In genomic region chr5:87151547-87151946, GRCh38 we compare ENCODE assay signal across 10 cellular contexts.
DNase-seq lines count a peak whose midpoint lies in the region; ATAC-seq, FAIRE-seq and TF ChIP-seq lines count a peak whose summit lies in the region.
"Had no signal": no experiment of that assay in that cellular context is flagged by ENCODE, and none has a peak within 500 bp of the region (broad histone marks: within the 10 kb centered on the region; RNA-seq: fewer than 3 reads in every experiment).

No MANE protein-coding gene starts in this region.

- H3K79me2 ChIP-seq in astrocyte (ENCODE audit: insufficient read depth, low read length): no peaks in the 10 kb centered on the region

- peak overlapping the region; percentile 50 for H3K4me2 ChIP-seq in astrocyte (ENCODE audit: low read length)

- no peak for TF ChIP-seq CTCF in astrocyte (IDR thresholded peaks at IDR 0.05; ENCODE audit: insufficient read depth, low read depth, low read length)

- no peaks in the 10 kb centered on the region for H4K20me1 ChIP-seq in astrocyte (ENCODE audit: insufficient read depth, low read length)

- CTCF ChIA-PET in naive thymus-derived CD4-positive, alpha-beta T cell (lab: Charles Lee): no interaction called here

- H3K4me1 Mint-ChIP-seq in astrocyte (ENCODE audit: low read depth, unreplicated experiment): peaks cover 43% of the 10 kb centered on the region
- H3K4me1 Mint-ChIP-seq in naive thymus-derived CD4-positive, alpha-beta T cell: peaks cover 0 to 16% (median 0%) of the 10 kb centered on the region in 7 donors

- peaks cover 32% of the 10 kb centered on the region for H3K4me1 ChIP-seq in astrocyte (ENCODE audit: insufficient read depth, low read length)
- H3K4me1 ChIP-seq in naive thymus-derived CD4-positive, alpha-beta T cell (ENCODE audit: control insufficient read depth in 2 of 2, insufficient read depth in 2 of 2, low read length in 2 of 2): no peaks in the 10 kb centered on the region
- H3K4me1 ChIP-seq: upper lobe of left lung had no signal

- POLR2A ChIA-PET in naive thymus-derived CD4-positive, alpha-beta T cell (lab: Charles Lee): interaction anchor here (1.1 kb wide), 1 partner anchor 19 kb away, joined by 3 read pairs; no protein-coding TSS in a partner anchor

- intact Hi-C loops in naive thymus-derived CD4-positive, alpha-beta T cell (cut with micrococcal nuclease): no loop called here

- peak overlapping the region; percentile 71 for H3K27ac ChIP-seq in astrocyte (ENCODE audit: low read depth, low read length)
- no peak overlapping the region for H3K27ac ChIP-seq in naive thymus-derived CD4-positive, alpha-beta T cell (ENCODE audit: low read depth, low read length)
- H3K27ac ChIP-seq: upper lobe of left lung had no signal

- no peaks in the 10 kb centered on the region for H3K27me3 Mint-ChIP-seq in astrocyte (ENCODE audit: low read depth, unreplicated experiment)
- H3K27me3 Mint-ChIP-seq in naive thymus-derived CD4-positive, alpha-beta T cell: peaks cover 0 to 3% (median 0%) of the 10 kb centered on the region in 5 donors

- H3K9ac ChIP-seq in astrocyte (ENCODE audit: low read length): no peak overlapping the region

- H3K4me3 ChIP-seq in astrocyte (ENCODE audit: insufficient read depth, low read depth, low read length): no peak overlapping the region
- H3K4me3 ChIP-seq in naive thymus-derived CD4-positive, alpha-beta T cell (ENCODE audit: low read length): no peak overlapping the region
- H3K4me3 ChIP-seq: upper lobe of left lung had no signal

- no peak overlapping the region for H2AFZ ChIP-seq in astrocyte (ENCODE audit: low read depth, low read length)

- H3K9me3 ChIP-seq in astrocyte (ENCODE audit: insufficient read depth, low read depth, low read length): no peaks in the 10 kb centered on the region
- H3K9me3 ChIP-seq in naive thymus-derived CD4-positive, alpha-beta T cell (ENCODE audit: control insufficient read depth in 2 of 3, low read length in 3 of 3): no peaks in the 10 kb centered on the region
- H3K9me3 ChIP-seq: upper lobe of left lung had no signal

- FAIRE-seq in astrocyte (lab: Jason Lieb, UNC): peak; percentile 99
- FAIRE-seq: GM12891 had no signal

- H3K27ac Mint-ChIP-seq in astrocyte (ENCODE audit: unreplicated experiment): peak overlapping the region; percentile 94
- no peak overlapping the region for H3K27ac Mint-ChIP-seq in naive thymus-derived CD4-positive, alpha-beta T cell

- DNase-seq in HS-27A (ENCODE audit: low read depth): peak; percentile 67
- DNase-seq in astrocyte (ENCODE audit: low read depth): peak; percentile 99
- no peak for DNase-seq in naive thymus-derived CD4-positive, alpha-beta T cell
- no peak for DNase-seq in NAMALWA (ENCODE audit: low spot score)
- DNase-seq in stimulated activated CD4-positive, alpha-beta T cell treated with anti-CD3 and anti-CD28 coated beads, Interleukin-4, amount 100 ng/mL, for 24 hours: no peak
- DNase-seq: upper lobe of left lung had no signal

- H3K9me3 Mint-ChIP-seq in astrocyte (ENCODE audit: unreplicated experiment): peaks cover 6% of the 10 kb centered on the region
- H3K9me3 Mint-ChIP-seq in naive thymus-derived CD4-positive, alpha-beta T cell: peaks cover 0 to 2% (median 0%) of the 10 kb centered on the region in 11 donors

- no peaks in the 10 kb centered on the region for H3K27me3 ChIP-seq in astrocyte (ENCODE audit: insufficient read depth, low read length)
- no peaks in the 10 kb centered on the region for H3K27me3 ChIP-seq in naive thymus-derived CD4-positive, alpha-beta T cell (ENCODE audit: control insufficient read depth in 2 of 2, insufficient read depth in 2 of 2, low read length in 2 of 2)
- H3K27me3 ChIP-seq: upper lobe of left lung had no signal

- H3K36me3 Mint-ChIP-seq in astrocyte (ENCODE audit: low read depth, unreplicated experiment): peaks cover 3% of the 10 kb centered on the region
- no peaks in the 10 kb centered on the region for H3K36me3 Mint-ChIP-seq in naive thymus-derived CD4-positive, alpha-beta T cell

- ATAC-seq in GM18511 (IDR thresholded peaks at IDR 0.05; ENCODE audit: unreplicated experiment): peak; percentile 62
- ATAC-seq in naive thymus-derived CD4-positive, alpha-beta T cell: peak; percentile 45
- ATAC-seq in HG03025 (IDR thresholded peaks at IDR 0.05; ENCODE audit: low FRiP score, unreplicated experiment): no peak
- no peak for ATAC-seq in HG02840 (IDR thresholded peaks at IDR 0.05; ENCODE audit: low FRiP score, unreplicated experiment)

- H3K36me3 ChIP-seq in astrocyte (ENCODE audit: insufficient read depth, low read length): no peaks in the 10 kb centered on the region
- H3K36me3 ChIP-seq in naive thymus-derived CD4-positive, alpha-beta T cell (ENCODE audit: control insufficient read depth in 2 of 3, insufficient read depth in 3 of 3, low read length in 3 of 3): no peaks in the 10 kb centered on the region
- H3K36me3 ChIP-seq: upper lobe of left lung had no signal

- H3K4me3 Mint-ChIP-seq in astrocyte (ENCODE audit: unreplicated experiment): peak overlapping the region; percentile 5
- H3K4me3 Mint-ChIP-seq in naive thymus-derived CD4-positive, alpha-beta T cell: no peak overlapping the region

Comparison
In these comparisons a context has a peak if more than half of its experiments do, and no peak if none do; other contexts are left out.
1. ATAC-seq: peak in GM18511 (single experiment) and naive thymus-derived CD4-positive, alpha-beta T cell (single experiment); none in HG03025 (single experiment) and HG02840 (single experiment).
2. DNase-seq: peak in HS-27A (single experiment) and astrocyte (single experiment); none in naive thymus-derived CD4-positive, alpha-beta T cell (0 of 9), NAMALWA (single experiment) and stimulated activated CD4-positive, alpha-beta T cell treated with anti-CD3 and anti-CD28 coated beads, Interleukin-4, amount 100 ng/mL, for 24 hours (single experiment).